In the genomic region with DNA sequence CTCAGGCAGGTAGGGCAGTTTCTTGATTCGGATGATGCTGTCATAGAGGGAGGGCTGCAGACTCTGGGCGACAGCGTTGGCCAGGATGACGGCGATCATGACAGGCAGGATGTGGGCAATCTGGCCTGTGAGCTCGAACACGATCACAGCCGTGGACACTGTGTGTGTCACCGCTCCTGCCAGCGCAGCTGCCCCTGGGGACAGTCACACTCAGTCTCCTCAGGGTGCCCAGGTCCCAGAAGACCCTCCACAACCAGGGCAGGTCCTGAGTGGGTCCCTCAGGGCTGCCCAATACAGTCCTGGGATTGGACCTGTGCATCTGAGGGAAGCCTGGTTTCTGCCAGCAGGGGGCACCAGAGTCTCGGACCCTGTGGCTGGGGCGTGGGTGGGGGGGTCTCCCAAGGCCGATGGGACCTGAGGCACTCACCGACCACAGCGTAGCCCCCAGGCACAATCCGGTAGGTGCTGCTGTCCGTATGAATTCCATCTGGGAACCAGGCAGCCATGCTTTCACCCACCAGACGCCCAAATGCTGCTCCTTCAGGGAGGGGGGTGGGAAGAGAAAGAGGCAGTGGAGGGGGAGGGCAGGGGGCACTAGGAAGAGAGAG, we compare ENCODE assay signal across 1 cellular context.
TF ChIP-seq lines count a peak whose summit lies in the region.

No MANE protein-coding gene starts in this region.

TF ChIP-seq in H1, 55 proteins besides CTCF, POLR2A, EP300 and RAD21:
- TF ChIP-seq CREB1 (IDR thresholded peaks at IDR 0.05), result 0 out of 2 replicates have a peak, but pooled peaks have one; percentile 17
- TF ChIP-seq NRF1 (IDR thresholded peaks at IDR 0.05; ENCODE audit: low read depth, low read length), result no peak
